In genomic region chr2:218964041-218964771, GRCh38 we compare ENCODE assay signal across 9 cellular contexts. TPM values are rescaled to one million over a fixed set of nuclear protein-coding genes. Genes with fewer than 3 reads are reported as not detected.
DNase-seq lines count a peak whose midpoint lies in the region; ATAC-seq and TF ChIP-seq lines count a peak whose summit lies in the region.
"Had no signal": no experiment of that assay in that cellular context is flagged by ENCODE, and none has a peak within 500 bp of the region (broad histone marks: within the 10 kb centered on the region; RNA-seq: fewer than 3 reads in every experiment).

No MANE protein-coding gene starts in this region.

- H3K9me3 Mint-ChIP-seq in brain (peaks cover 0 to 7% (median 0%) of the 10 kb centered on the region in 5 experiments), nephron progenitor cell (peaks cover 4% of the 10 kb centered on the region)

- H3K27ac Mint-ChIP-seq in brain (peak overlapping the region; percentile 47 to 94 (median 87)), nephron progenitor cell (peak overlapping the region; percentile 98)

- H3K4me3 Mint-ChIP-seq in brain (peak overlapping the region; percentile 82 to 88 (median 87)), nephron progenitor cell (peak overlapping the region; percentile 82)
- H3K4me3 Mint-ChIP-seq: naive thymus-derived CD8-positive, alpha-beta T cell had no signal

- H3K36me3 Mint-ChIP-seq in brain (no peaks in the 10 kb centered on the region), nephron progenitor cell (ENCODE audit: low read depth) (no peaks in the 10 kb centered on the region)

- H3K27me3 Mint-ChIP-seq in brain = peaks cover 92% of the 10 kb centered on the region
- peaks cover 77% of the 10 kb centered on the region for H3K27me3 Mint-ChIP-seq in nephron progenitor cell (ENCODE audit: low read depth, poor library complexity)

- ATAC-seq in HG03520 (IDR thresholded peaks at IDR 0.05; ENCODE audit: unreplicated experiment) = no peak
- ATAC-seq: naive thymus-derived CD8-positive, alpha-beta T cell had no signal

- peaks cover 42% of the 10 kb centered on the region for H3K4me1 Mint-ChIP-seq in brain
- H3K4me1 Mint-ChIP-seq in nephron progenitor cell = peaks cover 28% of the 10 kb centered on the region

- DNase-seq in DMS79 treated with DMSO at 0.1 percent for 48 hours (lab: John Stamatoyannopoulos, UW) = peak; percentile 46
- peak; percentile 11 to 37 for DNase-seq in NCI-H1930 (lab: John Stamatoyannopoulos, UW)
- DNase-seq in nephron progenitor cell = no peak
- no peak for DNase-seq in NCI-H446 (lab: John Stamatoyannopoulos, UW)
- DNase-seq in NCI-H1105 treated with DMSO at 0.1 percent for 48 hours (lab: John Stamatoyannopoulos, UW) = no peak
- no peak for DNase-seq in kidney glomerular epithelial cell (lab: John Stamatoyannopoulos, UW)
- DNase-seq: naive thymus-derived CD8-positive, alpha-beta T cell had no signal

- no peak for TF ChIP-seq CTCF in brain (conservative IDR thresholded peaks at IDR 0.05)
- TF ChIP-seq CTCF in nephron progenitor cell (IDR thresholded peaks at IDR 0.05) = no peak

RNA-seq across cellular contexts. Expression of gene CDK5R2, which starts 4.7 kb away (rescaled TPM):
- polyA plus RNA-seq in brain (ENCODE audit: insufficient read depth, low read depth, low replicate concordance) = 44.3 TPM
- polyA plus RNA-seq: naive thymus-derived CD8-positive, alpha-beta T cell had no signal

RNA-seq across cellular contexts. Expression of gene FEV, which starts 20.8 kb away (rescaled TPM):
- 5.9 TPM for polyA plus RNA-seq in brain (ENCODE audit: insufficient read depth, low read depth, low replicate concordance)
- polyA plus RNA-seq: naive thymus-derived CD8-positive, alpha-beta T cell had no signal

RNA-seq across cellular contexts. Expression of gene CRYBA2, which starts 29.0 kb away (rescaled TPM):
- 9.1 TPM for polyA plus RNA-seq in brain (ENCODE audit: insufficient read depth, low read depth, low replicate concordance)
- polyA plus RNA-seq: naive thymus-derived CD8-positive, alpha-beta T cell had no signal

Comparison
In these comparisons a context has a peak if more than half of its experiments do, and no peak if none do; other contexts are left out.
1. DNase-seq: peak in DMS79 treated with DMSO at 0.1 percent for 48 hours (single experiment) and NCI-H1930 (2 of 2); none in nephron progenitor cell (single experiment), NCI-H446 (0 of 2), NCI-H1105 treated with DMSO at 0.1 percent for 48 hours (single experiment) and kidney glomerular epithelial cell (single experiment).